8 cellular contexts compared by ENCODE assay signal in the genomic region with DNA sequence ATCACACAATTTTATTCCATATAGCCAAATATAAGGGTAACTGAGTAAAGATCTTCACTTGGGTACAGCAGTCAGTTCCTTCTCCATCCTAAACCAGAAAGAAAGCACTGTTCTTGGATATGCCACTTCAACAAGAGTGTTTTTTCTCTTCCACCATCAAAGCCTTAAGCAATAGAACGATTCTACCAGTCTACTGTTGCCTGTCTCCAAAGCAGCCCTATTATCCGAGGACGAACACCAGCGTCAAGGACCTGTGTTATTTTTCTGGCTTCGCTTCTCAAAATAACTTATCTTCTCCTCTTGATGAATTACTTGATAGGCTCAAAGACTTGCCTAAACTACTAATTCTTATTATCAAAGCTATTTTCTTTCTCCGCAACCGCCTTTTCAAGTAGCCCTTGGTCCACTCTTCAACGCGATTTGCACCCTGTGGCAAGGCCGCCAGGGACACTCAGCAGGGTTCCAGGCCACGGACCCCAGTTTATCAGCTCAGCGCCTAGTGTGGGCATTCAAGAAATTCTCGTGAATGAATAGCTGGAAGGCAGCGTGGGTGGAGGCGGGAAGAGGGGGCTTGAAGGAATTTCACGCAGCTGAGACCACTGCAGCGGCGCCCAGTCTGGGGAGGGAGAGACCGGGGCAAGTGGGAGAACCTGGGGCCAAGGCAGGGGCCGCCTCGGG. TPM values are rescaled to one million over a fixed set of nuclear protein-coding genes. Genes with fewer than 3 reads are reported as not detected.
DNase-seq lines count a peak whose midpoint lies in the region; ATAC-seq and TF ChIP-seq lines count a peak whose summit lies in the region.

No MANE protein-coding gene starts in this region.

- no peak for TF ChIP-seq EP300 in suprapubic skin (IDR thresholded peaks at IDR 0.05)

- no peaks in the 10 kb centered on the region for H3K36me3 ChIP-seq in left lung
- no peaks in the 10 kb centered on the region for H3K36me3 ChIP-seq in suprapubic skin

- WGBS in suprapubic skin, result 2% methylated on average over 20 of the region's 21 CpGs

- H3K27ac ChIP-seq in CD4-positive, alpha-beta T cell (ENCODE audit: low read depth, low read length), result peak overlapping the region; percentile 77
- H3K27ac ChIP-seq in left lung (peak overlapping the region; percentile 84 to 88), suprapubic skin (peak overlapping the region; percentile 87)

- H3K4me1 Mint-ChIP-seq in CD4-positive, alpha-beta T cell (ENCODE audit: low read depth), result peaks cover 20% of the 10 kb centered on the region

- CTCF ChIA-PET in CD4-positive, alpha-beta T cell (lab: Charles Lee), result interaction anchor here (0.9 kb wide), 1 partner anchor 16 kb away, joined by 3 read pairs; no protein-coding TSS in a partner anchor

- H3K4me1 ChIP-seq in left lung, result peaks cover 3 to 37% of the 10 kb centered on the region in 2 donors
- peaks cover 27% of the 10 kb centered on the region for H3K4me1 ChIP-seq in suprapubic skin

- H3K4me3 ChIP-seq in cardiac fibroblast (replicated peaks in 1 of 2; ENCODE audit: low read depth in 2 of 2, low read length in 2 of 2) (peak overlapping the region; percentile 94 to 95), left lung (peak overlapping the region; percentile 90 to 94), suprapubic skin (peak overlapping the region; percentile 85)

- H3K27ac Mint-ChIP-seq in CD4-positive, alpha-beta T cell, result peak overlapping the region; percentile 93

- intact Hi-C loops in CD4-positive, alpha-beta T cell (cut with DNase I, micrococcal nuclease), result loop anchor here (2.0 to 10.0 kb wide), 13 partner anchors 137 to 1937 kb away; partner anchors contain the start of genes TMEM237 (in 2 of the 2), BMPR2 (in 1 of the 2), FAM117B (in 1 of the 2) and FZD7 (in 1 of the 2)
- intact Hi-C loops in left lung (cut with DNase I), result no loop called here

- peaks cover 12% of the 10 kb centered on the region for H3K36me3 Mint-ChIP-seq in CD4-positive, alpha-beta T cell (ENCODE audit: low read depth)

- H3K27me3 Mint-ChIP-seq in CD4-positive, alpha-beta T cell, result no peaks in the 10 kb centered on the region

- H3K27me3 ChIP-seq in CD4-positive, alpha-beta T cell (ENCODE audit: control insufficient read depth, insufficient read depth, low read length), result no peaks in the 10 kb centered on the region
- peaks cover 0 to 6% of the 10 kb centered on the region in 2 donors for H3K27me3 ChIP-seq in left lung
- H3K27me3 ChIP-seq in suprapubic skin, result no peaks in the 10 kb centered on the region

- DNase-seq in CD4-positive, alpha-beta T cell, result peak in 2 of 10 experiments; percentile 2 to 8
- DNase-seq in NCI-H526 (lab: John Stamatoyannopoulos, UW) (peak; percentile 32 to 65), cardiac fibroblast (ENCODE audit: low read depth in 2 of 2) (peak; percentile 11 to 29), left lung (no peak), suprapubic skin (ENCODE audit: low spot score in 2 of 2) (peak in 1 of 2 donors; percentile 84), KG1 (lab: John Stamatoyannopoulos, UW) (no peak)

- peak overlapping the region; percentile 90 for H3K4me3 Mint-ChIP-seq in CD4-positive, alpha-beta T cell

- no peak for ATAC-seq in CD4-positive, alpha-beta T cell (ENCODE audit: poor library complexity)
- ATAC-seq in GM21528 (IDR thresholded peaks at IDR 0.05; ENCODE audit: low FRiP score, unreplicated experiment) (peak; percentile 11), left lung (peak; percentile 33), HG03571 (IDR thresholded peaks at IDR 0.05; ENCODE audit: unreplicated experiment) (no peak)

- no peaks in the 10 kb centered on the region for H3K9me3 Mint-ChIP-seq in CD4-positive, alpha-beta T cell

- no peaks in the 10 kb centered on the region for H3K9me3 ChIP-seq in CD4-positive, alpha-beta T cell (ENCODE audit: control insufficient read depth, low read length)
- H3K9me3 ChIP-seq in left lung (no peaks in the 10 kb centered on the region), suprapubic skin (no peaks in the 10 kb centered on the region)

- no peak for TF ChIP-seq CTCF in CD4-positive, alpha-beta T cell (IDR thresholded peaks at IDR 0.05)
- TF ChIP-seq CTCF in cardiac fibroblast (IDR thresholded peaks at IDR 0.05; ENCODE audit: low read depth, low read length), result no peak
- TF ChIP-seq CTCF in left lung (IDR thresholded peaks at IDR 0.05), result no peak
- no peak for TF ChIP-seq CTCF in suprapubic skin (IDR thresholded peaks at IDR 0.05)

- POLR2A ChIA-PET in CD4-positive, alpha-beta T cell (lab: Charles Lee), result interaction anchor here (0.7 to 2.3 kb wide), 12 partner anchors 16 to 916 kb away, joined by 3 to 26 read pairs (median 4); partner anchors contain the start of genes CLK1, NIF3L1, PPIL3 and STRADB

- no peak for TF ChIP-seq POLR2A in suprapubic skin (IDR thresholded peaks at IDR 0.05)

RNA-seq across cellular contexts. Expression of gene ALS2, which starts 0.6 kb away (rescaled TPM):
- total RNA-seq in CD4-positive, alpha-beta T cell, result 1 to 10 TPM; 7.0 to 7.2 TPM
- 10 to 100 TPM; 22.9 to 26.6 TPM for total RNA-seq in left lung
- 10 to 100 TPM; 11.6 to 24.9 (median 19.1) TPM for total RNA-seq in suprapubic skin

RNA-seq across cellular contexts. Expression of gene CDK15, which starts 26.2 kb away (rescaled TPM):
- total RNA-seq in CD4-positive, alpha-beta T cell, result not detected
- total RNA-seq in left lung (under 1 TPM; 0.73 to 0.84 TPM), suprapubic skin (under 1 TPM; 0.13 to 0.97 (median 0.66) TPM)

Comparison
In these comparisons a context has a peak if more than half of its experiments do, and no peak if none do; other contexts are left out.
1. ATAC-seq: peak in GM21528 (single experiment) and left lung (single experiment); none in CD4-positive, alpha-beta T cell (single experiment) and HG03571 (single experiment).
2. DNase-seq: peak in NCI-H526 (2 of 2) and cardiac fibroblast (2 of 2); none in left lung (0 of 2) and KG1 (single experiment).
3. intact Hi-C loops: an anchor here in CD4-positive, alpha-beta T cell (2.0 to 10.0 kb wide); none called in left lung.
4. Peak in every context shown above with its lines, with median percentiles within 50 percentile points of each other: H3K27ac ChIP-seq and H3K4me3 ChIP-seq.